In genomic region chr13:31361673-31362072, GRCh38 we compare ENCODE assay signal across 22 cellular contexts.
"Had no signal": no experiment of that assay in that cellular context is flagged by ENCODE, and none has a peak within 500 bp of the region (broad histone marks: within the 10 kb centered on the region; RNA-seq: fewer than 3 reads in every experiment).

No MANE protein-coding gene starts in this region.

- H3K4me3 Mint-ChIP-seq: activated CD4-positive, alpha-beta T cell treated with anti-CD3 and anti-CD28 coated beads for 36 hours; activated CD8-positive, alpha-beta T cell treated with anti-CD3 and anti-CD28 coated beads for 36 hours; activated naive CD8-positive, alpha-beta T cell treated with anti-CD3 and anti-CD28 coated beads, Interleukin-2, amount 10 ng/mL, durations not matched to agents 7 days and 5 days had no signal

- H3K4me3 ChIP-seq: adrenal gland, cardiac muscle cell, K562, Peyer's patch, SJCRH30 had no signal

- H3K36me3 Mint-ChIP-seq: activated naive CD8-positive, alpha-beta T cell treated with anti-CD3 and anti-CD28 coated beads, Interleukin-2, amount 10 ng/mL, durations not matched to agents 7 days and 5 days had no signal

- DNase-seq: activated CD4-positive, alpha-beta T cell treated with anti-CD3 and anti-CD28 coated beads for 36 hours; activated CD8-positive, alpha-beta memory T cell treated with anti-CD3 and anti-CD28 coated beads, Interleukin-2, amount 50 U/mL, for 4 hours; activated CD8-positive, alpha-beta T cell treated with anti-CD3 and anti-CD28 coated beads for 36 hours; activated naive CD4-positive, alpha-beta T cell treated with anti-CD3 and anti-CD28 coated beads, Interleukin-2, amount 50 U/mL, for 16 hours; activated naive CD8-positive, alpha-beta T cell treated with anti-CD3 and anti-CD28 coated beads, Interleukin-2, amount 10 ng/mL, durations not matched to agents 7 days and 5 days; adrenal gland; aorta; Karpas-422; NCI-H146; NCI-H187 treated with DMSO at 0.1 percent for 48 hours; NCI-H2081 treated with DMSO at 0.1 percent for 48 hours; NCI-H446; NCI-H524; Peyer's patch; Right ventricle myocardium superior; SJCRH30; SK-N-SH; T-helper 1 cell; WERI-Rb-1 had no signal

- ATAC-seq: activated CD4-positive, alpha-beta T cell treated with anti-CD3 and anti-CD28 coated beads for 36 hours; activated CD8-positive, alpha-beta T cell treated with anti-CD3 and anti-CD28 coated beads for 36 hours; K562 had no signal

- FAIRE-seq: K562 had no signal

- H3K27ac Mint-ChIP-seq: activated CD4-positive, alpha-beta T cell treated with anti-CD3 and anti-CD28 coated beads for 36 hours; activated CD8-positive, alpha-beta T cell treated with anti-CD3 and anti-CD28 coated beads for 36 hours; activated naive CD8-positive, alpha-beta T cell treated with anti-CD3 and anti-CD28 coated beads, Interleukin-2, amount 10 ng/mL, durations not matched to agents 7 days and 5 days had no signal

- H3K4me1 ChIP-seq: adrenal gland, Peyer's patch, SJCRH30 had no signal

- H3K27ac ChIP-seq: adrenal gland, cardiac muscle cell, Peyer's patch, RWPE1, SJCRH30, WERI-Rb-1 had no signal

- H3K27me3 Mint-ChIP-seq: activated CD4-positive, alpha-beta T cell treated with anti-CD3 and anti-CD28 coated beads for 36 hours had no signal

- H3K27me3 ChIP-seq: adrenal gland, cardiac muscle cell, Peyer's patch, SJCRH30 had no signal

- H3K36me3 ChIP-seq: adrenal gland, cardiac muscle cell, Peyer's patch, SJCRH30, WERI-Rb-1 had no signal

- H3K9me3 ChIP-seq: adrenal gland, SK-N-SH had no signal

- H3K4me1 Mint-ChIP-seq: activated CD4-positive, alpha-beta T cell treated with anti-CD3 and anti-CD28 coated beads for 36 hours; activated naive CD8-positive, alpha-beta T cell treated with anti-CD3 and anti-CD28 coated beads, Interleukin-2, amount 10 ng/mL, durations not matched to agents 7 days and 5 days had no signal
